Comparison of ENCODE assay signal across 21 cellular contexts in the genomic region with DNA sequence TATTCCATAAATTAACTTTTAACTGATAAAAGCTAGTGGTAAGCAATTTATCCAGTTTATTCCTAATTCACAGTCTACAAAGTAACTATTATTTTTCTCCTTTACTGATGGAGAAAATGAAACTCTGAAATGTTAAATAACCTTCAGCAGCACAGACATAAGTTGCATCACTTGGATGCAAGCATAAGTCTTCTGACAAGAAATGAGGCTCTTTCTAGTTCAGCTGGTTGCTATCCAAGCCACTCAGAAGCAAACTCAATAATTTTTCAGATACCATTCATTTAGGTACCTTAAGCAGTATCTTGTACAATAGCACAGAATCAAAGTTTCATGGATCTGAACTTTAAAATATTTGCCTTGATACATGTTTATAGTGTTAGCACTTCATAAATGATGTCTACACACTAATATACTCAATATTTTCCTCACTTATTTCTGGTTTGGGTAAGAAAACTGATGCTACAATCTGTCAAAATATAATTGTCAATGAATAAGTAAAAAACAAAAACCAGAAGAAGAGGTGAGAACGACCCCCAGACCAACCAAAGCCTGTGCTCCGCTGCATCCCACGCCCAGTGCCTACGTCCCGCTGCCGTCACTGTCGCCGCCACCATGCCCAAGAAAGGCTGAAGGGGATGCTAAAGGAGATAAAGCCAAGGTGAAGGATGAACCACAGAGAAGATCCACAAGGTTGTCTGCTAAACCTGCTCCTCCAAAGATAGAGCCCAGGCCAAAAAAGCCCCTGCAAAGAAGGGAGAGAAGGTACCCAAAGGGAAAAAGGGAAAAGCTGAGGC. TPM values are rescaled to one million over a fixed set of nuclear protein-coding genes. Genes with fewer than 3 reads are reported as not detected.
DNase-seq lines count a peak whose midpoint lies in the region; ATAC-seq, FAIRE-seq and TF ChIP-seq lines count a peak whose summit lies in the region.
"Had no signal": no experiment of that assay in that cellular context is flagged by ENCODE, and none has a peak within 500 bp of the region (broad histone marks: within the 10 kb centered on the region; RNA-seq: fewer than 3 reads in every experiment).

No MANE protein-coding gene starts in this region.

- H3K27me3 Mint-ChIP-seq in Caco-2 (ENCODE audit: insufficient read depth, unreplicated experiment), result no peaks in the 10 kb centered on the region
- no peaks in the 10 kb centered on the region for H3K27me3 Mint-ChIP-seq in stimulated activated memory B cell treated with anti-CD40 and anti-IgM and Interleukin-4, amounts not matched to agents 10 μg/mL and 1 μg/mL and 100 μg/mL, for 72 hours
- H3K27me3 Mint-ChIP-seq: T-cell had no signal

- POLR2A ChIA-PET in Caco-2 (lab: Charles Lee), result no interaction called here

- H3K27ac Mint-ChIP-seq in Caco-2 (ENCODE audit: unreplicated experiment), result peak overlapping the region; percentile 59
- peak overlapping the region; percentile 79 for H3K27ac Mint-ChIP-seq in stimulated activated memory B cell treated with anti-CD40 and anti-IgM and Interleukin-4, amounts not matched to agents 10 μg/mL and 1 μg/mL and 100 μg/mL, for 72 hours

- H3K4me1 ChIP-seq in Caco-2 (peaks cover 4% of the 10 kb centered on the region; the same call in 1 of the 2 replicates), OCI-LY1 (ENCODE audit: insufficient read depth, low read length, severe bottlenecking) (peaks cover 13% of the 10 kb centered on the region), kidney (ENCODE audit: control insufficient read depth in 1 of 2, insufficient read depth in 1 of 2, low read depth in 1 of 2, low read length in 2 of 2) (no peaks in the 10 kb centered on the region)
- H3K4me1 ChIP-seq: SJCRH30 had no signal

- CTCF ChIA-PET in Caco-2 (lab: Charles Lee), result interaction anchor here (1.9 kb wide), 1 partner anchor 46 kb away, joined by 4 read pairs; no protein-coding TSS in a partner anchor

- H2AFZ ChIP-seq in OCI-LY1 (ENCODE audit: low read length), result no peak overlapping the region

- DNase-seq in Caco-2 (no peak), choroid plexus epithelial cell (ENCODE audit: low read depth) (peak; percentile 13), AML-193 (lab: John Stamatoyannopoulos, UW) (no peak), kidney (no peak)
- DNase-seq: C1 segment of cervical spinal cord, DMS53, GDM1, MM.1S, NCI-H1048, NCI-H1436 treated with DMSO at 0.1 percent for 48 hours, NCI-H1930, NCI-H2227 treated with DMSO at 0.1 percent for 48 hours, NCI-H510A, NCI-H748 treated with DMSO at 0.1 percent for 48 hours, SJCRH30, T-cell had no signal

- no peaks in the 10 kb centered on the region for H3F3A ChIP-seq in OCI-LY1 (ENCODE audit: insufficient read depth, low read length)

- no peak overlapping the region for H3K4me3 Mint-ChIP-seq in Caco-2 (ENCODE audit: unreplicated experiment)
- H3K4me3 Mint-ChIP-seq in stimulated activated memory B cell treated with anti-CD40 and anti-IgM and Interleukin-4, amounts not matched to agents 10 μg/mL and 1 μg/mL and 100 μg/mL, for 72 hours, result no peak overlapping the region
- H3K4me3 Mint-ChIP-seq: T-cell had no signal

- H3K9me3 ChIP-seq in Caco-2 (no peaks in the 10 kb centered on the region), OCI-LY1 (ENCODE audit: low read length) (no peaks in the 10 kb centered on the region), kidney (ENCODE audit: control insufficient read depth in 1 of 2, low read length in 2 of 2) (no peaks in the 10 kb centered on the region)
- H3K9me3 ChIP-seq: SJCRH30 had no signal

- H3K9ac ChIP-seq in OCI-LY1 (ENCODE audit: low read length), result no peak overlapping the region
- H3K9ac ChIP-seq in kidney (ENCODE audit: low read length in 2 of 2), result no peak overlapping the region

- no peaks in the 10 kb centered on the region for H4K20me1 ChIP-seq in OCI-LY1 (ENCODE audit: insufficient read depth, low read length)

- H3K27me3 ChIP-seq in Caco-2 (replicated peaks; ENCODE audit: control insufficient read depth, insufficient read depth, low read length) (no peaks in the 10 kb centered on the region), OCI-LY1 (ENCODE audit: insufficient read depth, low read length) (no peaks in the 10 kb centered on the region)
- H3K27me3 ChIP-seq: SJCRH30 had no signal

- no peak for FAIRE-seq in kidney (lab: Jason Lieb, UNC)
- FAIRE-seq: D721Med, K562 had no signal

- H3K9me2 ChIP-seq in OCI-LY1 (ENCODE audit: low read depth, low read length), result no peaks in the 10 kb centered on the region

- peaks cover 6% of the 10 kb centered on the region; the same call in 1 of the 2 replicates for H3K79me2 ChIP-seq in OCI-LY1 (ENCODE audit: insufficient read depth, low read length)

- H3K36me3 ChIP-seq in Caco-2 (ENCODE audit: control insufficient read depth, insufficient read depth, low read length), result no peaks in the 10 kb centered on the region
- H3K36me3 ChIP-seq in OCI-LY1 (ENCODE audit: insufficient read depth, low read length), result peaks cover 18% of the 10 kb centered on the region; the same call in 1 of the 2 replicates
- peaks cover 0 to 4% of the 10 kb centered on the region in 2 donors for H3K36me3 ChIP-seq in kidney (ENCODE audit: control insufficient read depth in 1 of 2, insufficient read depth in 2 of 2, low read length in 2 of 2)
- H3K36me3 ChIP-seq: SJCRH30 had no signal

- peaks cover 7% of the 10 kb centered on the region for H3K36me3 Mint-ChIP-seq in Caco-2 (ENCODE audit: insufficient read depth, unreplicated experiment)
- H3K36me3 Mint-ChIP-seq in stimulated activated memory B cell treated with anti-CD40 and anti-IgM and Interleukin-4, amounts not matched to agents 10 μg/mL and 1 μg/mL and 100 μg/mL, for 72 hours, result peaks cover 28% of the 10 kb centered on the region

- H3K27ac ChIP-seq in OCI-LY1 (ENCODE audit: low read depth, low read length, poor library complexity, severe bottlenecking) (peak overlapping the region; percentile 13), kidney (ENCODE audit: low read depth in 2 of 2, low read length in 2 of 2) (no peak overlapping the region)
- H3K27ac ChIP-seq: SJCRH30 had no signal

- ATAC-seq in stimulated activated memory B cell treated with anti-CD40 and anti-IgM and Interleukin-4, amounts not matched to agents 10 μg/mL and 1 μg/mL and 100 μg/mL, for 72 hours, result no peak
- no peak for ATAC-seq in HG02588 (IDR thresholded peaks at IDR 0.05; ENCODE audit: unreplicated experiment)
- ATAC-seq: K562, T-cell had no signal

- no peaks in the 10 kb centered on the region for H3K9me3 Mint-ChIP-seq in Caco-2 (ENCODE audit: unreplicated experiment)
- H3K9me3 Mint-ChIP-seq in stimulated activated memory B cell treated with anti-CD40 and anti-IgM and Interleukin-4, amounts not matched to agents 10 μg/mL and 1 μg/mL and 100 μg/mL, for 72 hours, result no peaks in the 10 kb centered on the region
- H3K9me3 Mint-ChIP-seq: T-cell had no signal

- TF ChIP-seq CTCF in Caco-2 (IDR thresholded peaks at IDR 0.05; ENCODE audit: insufficient read depth in 1 of 2, low read depth in 1 of 2, low read length in 1 of 2, severe bottlenecking in 1 of 2, unreplicated experiment in 1 of 2) (no peak), OCI-LY1 (IDR thresholded peaks at IDR 0.05; ENCODE audit: low read length) (no peak), choroid plexus epithelial cell (conservative IDR thresholded peaks at IDR 0.05; ENCODE audit: low read depth, low read length) (no peak), kidney (IDR thresholded peaks at IDR 0.05; ENCODE audit: borderline replicate concordance, extremely low read depth, insufficient read depth) (no peak)

- H3K4me3 ChIP-seq in Caco-2 (ENCODE audit: low read depth, low read length) (no peak overlapping the region), OCI-LY1 (ENCODE audit: low read depth, low read length, poor library complexity, severe bottlenecking) (no peak overlapping the region), choroid plexus epithelial cell (ENCODE audit: low read depth, low read length) (no peak overlapping the region), kidney (ENCODE audit: low read length in 2 of 2) (no peak overlapping the region)
- H3K4me3 ChIP-seq: K562, SJCRH30 had no signal

- H3K4me1 Mint-ChIP-seq in Caco-2 (ENCODE audit: low read depth, unreplicated experiment), result no peaks in the 10 kb centered on the region
- peaks cover 40% of the 10 kb centered on the region for H3K4me1 Mint-ChIP-seq in stimulated activated memory B cell treated with anti-CD40 and anti-IgM and Interleukin-4, amounts not matched to agents 10 μg/mL and 1 μg/mL and 100 μg/mL, for 72 hours

- no peak overlapping the region for H3K4me2 ChIP-seq in OCI-LY1 (ENCODE audit: low read length)

- no TSS peak for BruUV-seq in Caco-2 (replicated peaks; lab: Mats Ljungman, UMichigan)

- intact Hi-C loops in Caco-2 (cut with micrococcal nuclease; ENCODE audit: unreplicated experiment) (loop anchor here (5.0 kb wide), 1 partner anchor 103 kb away; no protein-coding TSS in a partner anchor), kidney (cut with DNase I) (no loop called here)

RNA-seq across cellular contexts. Expression of gene FAM168A, which starts 18.1 kb away (rescaled TPM):
- total RNA-seq in Caco-2 (2022) (46.0 and 50.2 TPM in 2 replicates), kidney (38.1 TPM)
- 8.9 TPM for polyA plus RNA-seq in kidney (ENCODE audit: insufficient read depth, low read depth, low replicate concordance)
